In genomic region chr6:42375905-42376304, GRCh38 we compare ENCODE assay signal across 25 cellular contexts.
A peak's percentile ranks its signal among the peaks of the same experiment; 100 is the strongest.
DNase-seq lines count a peak whose midpoint lies in the region; ATAC-seq lines count a peak whose summit lies in the region.
"Had no signal": no experiment of that assay in that cellular context is flagged by ENCODE, and none has a peak within 500 bp of the region (broad histone marks: within the 10 kb centered on the region; RNA-seq: fewer than 3 reads in every experiment).

No MANE protein-coding gene starts in this region.

- no peaks in the 10 kb centered on the region for H3K9me3 Mint-ChIP-seq in T-helper 2 cell treated with Interferon-gamma antibody and Interleukin-4, amounts not matched to agents 5 μg/mL and 100 μg/mL, for 36 hours
- H3K9me3 Mint-ChIP-seq in activated naive CD8-positive, alpha-beta T cell (ENCODE audit: low read depth): no peaks in the 10 kb centered on the region
- no peaks in the 10 kb centered on the region for H3K9me3 Mint-ChIP-seq in activated naive CD8-positive, alpha-beta T cell treated with anti-CD3 and anti-CD28 coated beads for 36 hours
- H3K9me3 Mint-ChIP-seq in effector memory CD8-positive, alpha-beta T cell: no peaks in the 10 kb centered on the region
- H3K9me3 Mint-ChIP-seq in stimulated activated naive B cell treated with anti-CD40 and anti-IgM and Interleukin-4, amounts not matched to agents 10 μg/mL and 1 μg/mL and 100 μg/mL, for 72 hours: peaks cover 0 to 1% of the 10 kb centered on the region in 2 donors

- no peak for DNase-seq in T-helper 2 cell treated with Interferon-gamma antibody and Interleukin-4, amounts not matched to agents 5 μg/mL and 100 μg/mL, for 36 hours (ENCODE audit: low spot score)
- DNase-seq in T-helper 2 cell (no peak), HuH-7 (ENCODE audit: low spot score) (no peak), epidermal melanocyte (ENCODE audit: insufficient read length, low spot score) (no peak)
- no peak for DNase-seq in activated naive CD8-positive, alpha-beta T cell treated with anti-CD3 and anti-CD28 coated beads for 36 hours
- no peak for DNase-seq in effector memory CD8-positive, alpha-beta T cell
- peak; percentile 47 for DNase-seq in stimulated activated naive B cell treated with anti-CD40 and anti-IgM and Interleukin-4, amounts not matched to agents 10 μg/mL and 1 μg/mL and 100 μg/mL, for 72 hours
- DNase-seq: activated CD4-positive, alpha-beta T cell treated with anti-CD3 and anti-CD28 coated beads for 48 hours; central memory CD4-positive, alpha-beta T cell; dermis blood vessel endothelial cell; head of caudate nucleus; KG1; left ventricle myocardium inferior; NCI-H1436; NCI-H2081 treated with DMSO at 0.1 percent for 48 hours; nucleus accumbens; right lobe of liver; SHP77; spleen; stimulated activated CD4-positive, alpha-beta T cell treated with anti-CD3 and anti-CD28 coated beads, Interleukin-2, amount 100 ng/mL, for 24 hours; stomach; T-helper 9 cell had no signal

- peaks cover 62% of the 10 kb centered on the region for H3K4me1 Mint-ChIP-seq in T-helper 2 cell treated with Interferon-gamma antibody and Interleukin-4, amounts not matched to agents 5 μg/mL and 100 μg/mL, for 36 hours (ENCODE audit: low read depth)
- peaks cover 65% of the 10 kb centered on the region for H3K4me1 Mint-ChIP-seq in activated naive CD8-positive, alpha-beta T cell (ENCODE audit: low read depth)
- peaks cover 57% of the 10 kb centered on the region for H3K4me1 Mint-ChIP-seq in activated naive CD8-positive, alpha-beta T cell treated with anti-CD3 and anti-CD28 coated beads for 36 hours
- peaks cover 61% of the 10 kb centered on the region in 2 donors for H3K4me1 Mint-ChIP-seq in effector memory CD8-positive, alpha-beta T cell (ENCODE audit: low read depth in 2 of 2)
- H3K4me1 Mint-ChIP-seq in stimulated activated naive B cell treated with anti-CD40 and anti-IgM and Interleukin-4, amounts not matched to agents 10 μg/mL and 1 μg/mL and 100 μg/mL, for 72 hours: peaks cover 37 to 55% of the 10 kb centered on the region in 2 donors

- ATAC-seq in effector memory CD8-positive, alpha-beta T cell (replicated peaks): no peak
- ATAC-seq in stimulated activated naive B cell treated with anti-CD40 and anti-IgM and Interleukin-4, amounts not matched to agents 10 μg/mL and 1 μg/mL and 100 μg/mL, for 72 hours (replicated peaks): peak; percentile 65 to 77
- ATAC-seq: Panc1, right lobe of liver had no signal

- peak overlapping the region; percentile 70 for H3K27ac Mint-ChIP-seq in T-helper 2 cell treated with Interferon-gamma antibody and Interleukin-4, amounts not matched to agents 5 μg/mL and 100 μg/mL, for 36 hours
- peak overlapping the region; percentile 87 for H3K27ac Mint-ChIP-seq in activated naive CD8-positive, alpha-beta T cell
- no peak overlapping the region for H3K27ac Mint-ChIP-seq in activated naive CD8-positive, alpha-beta T cell treated with anti-CD3 and anti-CD28 coated beads for 36 hours
- H3K27ac Mint-ChIP-seq in effector memory CD8-positive, alpha-beta T cell: peak overlapping the region; percentile 39 to 45
- H3K27ac Mint-ChIP-seq in stimulated activated naive B cell treated with anti-CD40 and anti-IgM and Interleukin-4, amounts not matched to agents 10 μg/mL and 1 μg/mL and 100 μg/mL, for 72 hours: peak overlapping the region; percentile 88
- H3K27ac Mint-ChIP-seq: progenitor cell of endocrine pancreas had no signal

- H3K4me3 Mint-ChIP-seq in T-helper 2 cell treated with Interferon-gamma antibody and Interleukin-4, amounts not matched to agents 5 μg/mL and 100 μg/mL, for 36 hours: peak overlapping the region; percentile 28
- no peak overlapping the region for H3K4me3 Mint-ChIP-seq in activated naive CD8-positive, alpha-beta T cell
- H3K4me3 Mint-ChIP-seq in activated naive CD8-positive, alpha-beta T cell treated with anti-CD3 and anti-CD28 coated beads for 36 hours: no peak overlapping the region
- no peak overlapping the region for H3K4me3 Mint-ChIP-seq in effector memory CD8-positive, alpha-beta T cell
- H3K4me3 Mint-ChIP-seq in stimulated activated naive B cell treated with anti-CD40 and anti-IgM and Interleukin-4, amounts not matched to agents 10 μg/mL and 1 μg/mL and 100 μg/mL, for 72 hours: peak overlapping the region; percentile 50 to 67

- peaks cover 15% of the 10 kb centered on the region for H3K36me3 Mint-ChIP-seq in T-helper 2 cell treated with Interferon-gamma antibody and Interleukin-4, amounts not matched to agents 5 μg/mL and 100 μg/mL, for 36 hours (ENCODE audit: low read depth)
- peaks cover 3% of the 10 kb centered on the region for H3K36me3 Mint-ChIP-seq in activated naive CD8-positive, alpha-beta T cell
- H3K36me3 Mint-ChIP-seq in activated naive CD8-positive, alpha-beta T cell treated with anti-CD3 and anti-CD28 coated beads for 36 hours: peaks cover 8% of the 10 kb centered on the region
- H3K36me3 Mint-ChIP-seq in effector memory CD8-positive, alpha-beta T cell (ENCODE audit: insufficient read depth): no peaks in the 10 kb centered on the region
- peaks cover 3% of the 10 kb centered on the region in 2 donors for H3K36me3 Mint-ChIP-seq in stimulated activated naive B cell treated with anti-CD40 and anti-IgM and Interleukin-4, amounts not matched to agents 10 μg/mL and 1 μg/mL and 100 μg/mL, for 72 hours

- no peaks in the 10 kb centered on the region for H3K27me3 Mint-ChIP-seq in T-helper 2 cell treated with Interferon-gamma antibody and Interleukin-4, amounts not matched to agents 5 μg/mL and 100 μg/mL, for 36 hours (ENCODE audit: low read depth)
- H3K27me3 Mint-ChIP-seq in activated naive CD8-positive, alpha-beta T cell: no peaks in the 10 kb centered on the region
- H3K27me3 Mint-ChIP-seq in activated naive CD8-positive, alpha-beta T cell treated with anti-CD3 and anti-CD28 coated beads for 36 hours: no peaks in the 10 kb centered on the region
- H3K27me3 Mint-ChIP-seq in effector memory CD8-positive, alpha-beta T cell: no peaks in the 10 kb centered on the region
- H3K27me3 Mint-ChIP-seq in stimulated activated naive B cell treated with anti-CD40 and anti-IgM and Interleukin-4, amounts not matched to agents 10 μg/mL and 1 μg/mL and 100 μg/mL, for 72 hours: no peaks in the 10 kb centered on the region
- H3K27me3 Mint-ChIP-seq: progenitor cell of endocrine pancreas had no signal

Comparison
In these comparisons a context has a peak if more than half of its experiments do, and no peak if none do; other contexts are left out.
1. H3K4me3 Mint-ChIP-seq: peak in T-helper 2 cell treated with Interferon-gamma antibody and Interleukin-4, amounts not matched to agents 5 μg/mL and 100 μg/mL, for 36 hours (single experiment) and stimulated activated naive B cell treated with anti-CD40 and anti-IgM and Interleukin-4, amounts not matched to agents 10 μg/mL and 1 μg/mL and 100 μg/mL, for 72 hours (2 of 2); none in activated naive CD8-positive, alpha-beta T cell (single experiment), activated naive CD8-positive, alpha-beta T cell treated with anti-CD3 and anti-CD28 coated beads for 36 hours (single experiment) and effector memory CD8-positive, alpha-beta T cell (0 of 2).